9 cellular contexts compared by ENCODE assay signal in the genomic region with DNA sequence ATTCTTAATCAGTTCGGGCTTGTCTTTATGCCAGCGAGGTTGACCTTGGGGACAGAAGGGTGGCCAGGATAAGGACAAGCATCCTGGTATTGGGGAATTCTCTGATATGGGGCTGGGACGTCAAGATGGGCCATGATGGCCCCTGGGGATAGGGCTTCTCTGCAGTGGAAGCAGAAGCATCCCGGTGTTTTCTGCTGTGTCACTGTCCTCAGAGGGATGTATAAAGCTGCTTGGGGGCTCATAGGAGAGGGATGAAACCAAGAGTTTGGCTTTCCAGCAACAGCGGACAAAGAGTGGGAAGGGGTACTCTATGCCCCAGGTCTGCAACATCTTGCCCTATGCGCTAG. TPM values are rescaled to one million over a fixed set of nuclear protein-coding genes. Genes with fewer than 3 reads are reported as not detected.
DNase-seq lines count a peak whose midpoint lies in the region; ATAC-seq and TF ChIP-seq lines count a peak whose summit lies in the region.
"Had no signal": no experiment of that assay in that cellular context is flagged by ENCODE, and none has a peak within 500 bp of the region (broad histone marks: within the 10 kb centered on the region; RNA-seq: fewer than 3 reads in every experiment).

No MANE protein-coding gene starts in this region.

- no peaks in the 10 kb centered on the region for H3K36me3 Mint-ChIP-seq in activated CD8-positive, alpha-beta memory T cell treated with anti-CD3 and anti-CD28 coated beads, Interleukin-2, amount 10 ng/mL, durations not matched to agents 7 days and 5 days
- peaks cover 3% of the 10 kb centered on the region for H3K36me3 Mint-ChIP-seq in activated T-helper 1 cell treated with anti-CD3 and anti-CD28 coated beads, Interleukin-12 subunit alpha, Interleukin-12 subunit beta, Interleukin-2, Interleukin-4 antibody, amounts not matched to agents 30 ng/mL and 10 ng/mL and 1 ng/mL, durations not matched to agents 14 hours and 24 hours and 36 hours (ENCODE audit: low read depth)

- no peak for TF ChIP-seq POLR2A in right lobe of liver (IDR thresholded peaks at IDR 0.05)

- CTCF ChIA-PET in activated CD8-positive, alpha-beta memory T cell treated with anti-CD3 and anti-CD28 coated beads, Interleukin-2, amount 10 ng/mL, durations not matched to agents 7 days and 5 days (lab: Charles Lee), result interaction anchor here (0.9 kb wide), 1 partner anchor 20 kb away, joined by 3 read pairs; no protein-coding TSS in a partner anchor
- CTCF ChIA-PET in HEK293T (lab: Yijun Ruan, JAX), result interaction anchor here (0.9 kb wide), 1 partner anchor 258 kb away, joined by 3 read pairs; no protein-coding TSS in a partner anchor

- peak overlapping the region; percentile 54 for H3K4me3 Mint-ChIP-seq in activated CD8-positive, alpha-beta memory T cell treated with anti-CD3 and anti-CD28 coated beads, Interleukin-2, amount 10 ng/mL, durations not matched to agents 7 days and 5 days
- H3K4me3 Mint-ChIP-seq in activated T-helper 1 cell treated with anti-CD3 and anti-CD28 coated beads, Interleukin-12 subunit alpha, Interleukin-12 subunit beta, Interleukin-2, Interleukin-4 antibody, amounts not matched to agents 30 ng/mL and 10 ng/mL and 1 ng/mL, durations not matched to agents 14 hours and 24 hours and 36 hours, result peak overlapping the region; percentile 77

- H3K4me3 ChIP-seq in right lobe of liver (peak overlapping the region in 2 of 3 donors; percentile 86), subcutaneous abdominal adipose tissue (ENCODE audit: low read depth in 1 of 5, low read length in 5 of 5) (peak overlapping the region in 4 of 5 donors; percentile 12 to 89 (median 70))

- WGBS in right lobe of liver (ENCODE audit: insufficient coverage, low coverage, low lambda C conversion rate, missing lambda C conversion rate), result 21% methylated on average over 3 of the region's 6 CpGs

- ATAC-seq in activated CD8-positive, alpha-beta memory T cell treated with anti-CD3 and anti-CD28 coated beads, Interleukin-2, amount 10 ng/mL, durations not matched to agents 7 days and 5 days, result no peak
- no peak for ATAC-seq in right lobe of liver

- POLR2A ChIA-PET in HEK293T (lab: Yijun Ruan, JAX), result no interaction called here

- H3K4me1 Mint-ChIP-seq in activated CD8-positive, alpha-beta memory T cell treated with anti-CD3 and anti-CD28 coated beads, Interleukin-2, amount 10 ng/mL, durations not matched to agents 7 days and 5 days, result peaks cover 20% of the 10 kb centered on the region
- H3K4me1 Mint-ChIP-seq in activated T-helper 1 cell treated with anti-CD3 and anti-CD28 coated beads, Interleukin-12 subunit alpha, Interleukin-12 subunit beta, Interleukin-2, Interleukin-4 antibody, amounts not matched to agents 30 ng/mL and 10 ng/mL and 1 ng/mL, durations not matched to agents 14 hours and 24 hours and 36 hours (ENCODE audit: low read depth), result peaks cover 38% of the 10 kb centered on the region

- H3K36me3 ChIP-seq in right lobe of liver, result no peaks in the 10 kb centered on the region
- no peaks in the 10 kb centered on the region for H3K36me3 ChIP-seq in subcutaneous abdominal adipose tissue (ENCODE audit: control insufficient read depth in 5 of 5, insufficient read depth in 5 of 5, low read length in 5 of 5)

- DNase-seq in activated CD8-positive, alpha-beta memory T cell treated with anti-CD3 and anti-CD28 coated beads, Interleukin-2, amount 10 ng/mL, durations not matched to agents 7 days and 5 days, result no peak
- DNase-seq in activated CD8-positive, alpha-beta memory T cell treated with anti-CD3 and anti-CD28 coated beads, Interleukin-2, amount 50 U/mL, for 4 hours, result no peak
- no peak for DNase-seq in activated T-helper 1 cell treated with anti-CD3 and anti-CD28 coated beads, Interleukin-12 subunit alpha, Interleukin-12 subunit beta, Interleukin-2, Interleukin-4 antibody, amounts not matched to agents 30 ng/mL and 10 ng/mL and 1 ng/mL, durations not matched to agents 14 hours and 24 hours and 36 hours (ENCODE audit: low spot score)
- DNase-seq in right lobe of liver, result no peak
- DNase-seq in NCI-H226, result no peak
- DNase-seq in HEK293T (ENCODE audit: extremely low spot score), result no peak
- no peak for DNase-seq in cortex of kidney (lab: John Stamatoyannopoulos, UW)
- DNase-seq: SIG-M5 had no signal

- intact Hi-C loops in activated T-helper 1 cell treated with anti-CD3 and anti-CD28 coated beads, Interleukin-12 subunit alpha, Interleukin-12 subunit beta, Interleukin-2, Interleukin-4 antibody, amounts not matched to agents 30 ng/mL and 10 ng/mL and 1 ng/mL, durations not matched to agents 14 hours and 24 hours and 36 hours (cut with micrococcal nuclease), result loop anchor here (5.0 to 10.0 kb wide), 7 partner anchors 207 to 760 kb away; a partner anchor contains a TSS
- intact Hi-C loops in right lobe of liver (cut with DNase I), result no loop called here

- H3K4me1 ChIP-seq in right lobe of liver (peaks cover 0 to 20% (median 5%) of the 10 kb centered on the region in 4 donors), subcutaneous abdominal adipose tissue (ENCODE audit: control insufficient read depth in 5 of 5, insufficient read depth in 5 of 5, low read length in 5 of 5) (peaks cover 1 to 27% (median 18%) of the 10 kb centered on the region in 5 donors)

- H3K9me3 Mint-ChIP-seq in activated CD8-positive, alpha-beta memory T cell treated with anti-CD3 and anti-CD28 coated beads, Interleukin-2, amount 10 ng/mL, durations not matched to agents 7 days and 5 days (ENCODE audit: low read depth), result no peaks in the 10 kb centered on the region
- no peaks in the 10 kb centered on the region for H3K9me3 Mint-ChIP-seq in activated T-helper 1 cell treated with anti-CD3 and anti-CD28 coated beads, Interleukin-12 subunit alpha, Interleukin-12 subunit beta, Interleukin-2, Interleukin-4 antibody, amounts not matched to agents 30 ng/mL and 10 ng/mL and 1 ng/mL, durations not matched to agents 14 hours and 24 hours and 36 hours

- H3K9me3 ChIP-seq in right lobe of liver (no peaks in the 10 kb centered on the region), subcutaneous abdominal adipose tissue (ENCODE audit: control insufficient read depth in 5 of 5, low read length in 5 of 5) (no peaks in the 10 kb centered on the region)

- H3K27me3 ChIP-seq in right lobe of liver (no peaks in the 10 kb centered on the region), subcutaneous abdominal adipose tissue (ENCODE audit: control insufficient read depth in 5 of 5, insufficient read depth in 4 of 5, low read length in 5 of 5) (no peaks in the 10 kb centered on the region)

- H3K9ac ChIP-seq in subcutaneous abdominal adipose tissue (ENCODE audit: low read length in 5 of 5), result peak overlapping the region in 1 of 5 donors; percentile 68

- H3K27ac ChIP-seq in right lobe of liver, result peak overlapping the region in 2 of 3 donors; percentile 97 to 99
- no peak overlapping the region for H3K27ac ChIP-seq in subcutaneous abdominal adipose tissue (ENCODE audit: low read depth, low read length)

- TF ChIP-seq CTCF in right lobe of liver (IDR thresholded peaks at IDR 0.05), result no peak

- H3K27me3 Mint-ChIP-seq in activated CD8-positive, alpha-beta memory T cell treated with anti-CD3 and anti-CD28 coated beads, Interleukin-2, amount 10 ng/mL, durations not matched to agents 7 days and 5 days, result peaks cover 20% of the 10 kb centered on the region
- peaks cover 5% of the 10 kb centered on the region for H3K27me3 Mint-ChIP-seq in activated T-helper 1 cell treated with anti-CD3 and anti-CD28 coated beads, Interleukin-12 subunit alpha, Interleukin-12 subunit beta, Interleukin-2, Interleukin-4 antibody, amounts not matched to agents 30 ng/mL and 10 ng/mL and 1 ng/mL, durations not matched to agents 14 hours and 24 hours and 36 hours (ENCODE audit: insufficient read depth)

- no peak overlapping the region for H3K27ac Mint-ChIP-seq in activated CD8-positive, alpha-beta memory T cell treated with anti-CD3 and anti-CD28 coated beads, Interleukin-2, amount 10 ng/mL, durations not matched to agents 7 days and 5 days
- no peak overlapping the region for H3K27ac Mint-ChIP-seq in activated T-helper 1 cell treated with anti-CD3 and anti-CD28 coated beads, Interleukin-12 subunit alpha, Interleukin-12 subunit beta, Interleukin-2, Interleukin-4 antibody, amounts not matched to agents 30 ng/mL and 10 ng/mL and 1 ng/mL, durations not matched to agents 14 hours and 24 hours and 36 hours

TF ChIP-seq in HEK293T, 16 proteins besides CTCF, POLR2A, EP300 and RAD21:
- TF ChIP-seq L3MBTL2 (conservative IDR thresholded peaks at IDR 0.05) (no peak), FOXM1 (IDR thresholded peaks at IDR 0.05; ENCODE audit: borderline replicate concordance) (no peak), TARDBP (IDR thresholded peaks at IDR 0.05) (no peak), ARNT (IDR thresholded peaks at IDR 0.05) (no peak), BHLHE40 (IDR thresholded peaks at IDR 0.05; ENCODE audit: borderline replicate concordance) (no peak), LEF1 (IDR thresholded peaks at IDR 0.05; ENCODE audit: borderline replicate concordance) (no peak), ZNF384 (IDR thresholded peaks at IDR 0.05) (no peak), CTBP1 (IDR thresholded peaks at IDR 0.05; ENCODE audit: borderline replicate concordance) (no peak), HDGF (IDR thresholded peaks at IDR 0.05; ENCODE audit: borderline replicate concordance) (no peak), NFRKB (IDR thresholded peaks at IDR 0.05) (no peak), FOXK2 (IDR thresholded peaks at IDR 0.05) (no peak), SUZ12 (IDR thresholded peaks at IDR 0.05) (no peak), FOXA1 (IDR thresholded peaks at IDR 0.05) (no peak)
- TF ChIP-seq, protein P1, sequence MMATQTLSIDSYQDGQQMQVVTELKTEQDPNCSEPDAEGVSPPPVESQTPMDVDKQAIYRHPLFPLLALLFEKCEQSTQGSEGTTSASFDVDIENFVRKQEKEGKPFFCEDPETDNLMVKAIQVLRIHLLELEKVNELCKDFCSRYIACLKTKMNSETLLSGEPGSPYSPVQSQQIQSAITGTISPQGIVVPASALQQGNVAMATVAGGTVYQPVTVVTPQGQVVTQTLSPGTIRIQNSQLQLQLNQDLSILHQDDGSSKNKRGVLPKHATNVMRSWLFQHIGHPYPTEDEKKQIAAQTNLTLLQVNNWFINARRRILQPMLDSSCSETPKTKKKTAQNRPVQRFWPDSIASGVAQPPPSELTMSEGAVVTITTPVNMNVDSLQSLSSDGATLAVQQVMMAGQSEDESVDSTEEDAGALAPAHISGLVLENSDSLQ (IDR thresholded peaks at IDR 0.05), result no peak

RNA-seq across cellular contexts. Expression of a gene that starts 1.4 kb away (rescaled TPM):
- 1 to 10 TPM; 4.0 to 5.4 TPM for total RNA-seq in activated CD8-positive, alpha-beta memory T cell treated with anti-CD3 and anti-CD28 coated beads, Interleukin-2, amount 10 ng/mL, durations not matched to agents 7 days and 5 days
- total RNA-seq in activated T-helper 1 cell treated with anti-CD3 and anti-CD28 coated beads, Interleukin-12 subunit alpha, Interleukin-12 subunit beta, Interleukin-2, Interleukin-4 antibody, amounts not matched to agents 30 ng/mL and 10 ng/mL and 1 ng/mL, durations not matched to agents 14 hours and 24 hours and 36 hours, result 12.3 TPM in 2 replicates
- total RNA-seq in right lobe of liver, result 10 to 100 TPM; 69.6 to 99.5 (median 78.5) TPM
